1 cellular context compared by ENCODE assay signal in genomic region chr2:181772777-181773176, GRCh38.
TF ChIP-seq lines count a peak whose summit lies in the region.

No MANE protein-coding gene starts in this region.

TF ChIP-seq in GM23338, 12 proteins besides CTCF, POLR2A, EP300 and RAD21 (continued from another document):
- TF ChIP-seq EZH2 (IDR thresholded peaks at IDR 0.05; ENCODE audit: low read depth, unreplicated experiment) (no peak), EZH2phosphoT487 (IDR thresholded peaks at IDR 0.05; ENCODE audit: unreplicated experiment) (no peak), NANOG (IDR thresholded peaks at IDR 0.05; ENCODE audit: borderline replicate concordance) (no peak), JUNB (IDR thresholded peaks at IDR 0.05; ENCODE audit: unreplicated experiment) (no peak), STAT1 (IDR thresholded peaks at IDR 0.05; ENCODE audit: unreplicated experiment) (no peak)
